Comparison of ENCODE assay signal across 8 cellular contexts in genomic region chr12:76879710-76880025, GRCh38. TPM values are rescaled to one million over a fixed set of nuclear protein-coding genes. Genes with fewer than 3 reads are reported as not detected.
DNase-seq lines count a peak whose midpoint lies in the region; ATAC-seq and TF ChIP-seq lines count a peak whose summit lies in the region.

No MANE protein-coding gene starts in this region.

- H3K4me3 ChIP-seq in AG04449 (ENCODE audit: low read depth, low read length): peak overlapping the region; percentile 80
- peak overlapping the region; percentile 69 to 73 for H3K4me3 ChIP-seq in cardiac fibroblast (replicated peaks in 1 of 2; ENCODE audit: low read depth in 2 of 2, low read length in 2 of 2)

- H3K27me3 Mint-ChIP-seq in mesothelial cell of epicardium (ENCODE audit: low read depth): no peaks in the 10 kb centered on the region

- ATAC-seq in HG03521 (IDR thresholded peaks at IDR 0.05; ENCODE audit: unreplicated experiment) (peak; percentile 14), GM21786 (IDR thresholded peaks at IDR 0.05; ENCODE audit: unreplicated experiment) (no peak)

- H3K27ac Mint-ChIP-seq in mesothelial cell of epicardium: peak overlapping the region; percentile 92

- no peak for TF ChIP-seq CTCF in AG04449 (IDR thresholded peaks at IDR 0.05; ENCODE audit: insufficient read depth, low read length, missing control alignments)
- TF ChIP-seq CTCF in cardiac fibroblast (IDR thresholded peaks at IDR 0.05; ENCODE audit: low read depth, low read length): no peak
- TF ChIP-seq CTCF in mesothelial cell of epicardium (IDR thresholded peaks at IDR 0.05; ENCODE audit: unreplicated experiment): peak; percentile 47

- peak overlapping the region; percentile 91 for H3K4me3 Mint-ChIP-seq in mesothelial cell of epicardium

- no peak for DNase-seq in AG04449 (ENCODE audit: low read depth, low spot score)
- DNase-seq in cardiac fibroblast (ENCODE audit: low read depth in 2 of 2): no peak
- DNase-seq in mesothelial cell of epicardium (ENCODE audit: low spot score in 2 of 2, unreplicated experiment in 2 of 2): peak in 1 of 2 experiments; percentile 49
- DNase-seq in AML-193 (lab: John Stamatoyannopoulos, UW): no peak
- DNase-seq in central memory CD4-positive, alpha-beta T cell: no peak
- no peak for DNase-seq in DMS79 (lab: John Stamatoyannopoulos, UW)

- H3K9me3 Mint-ChIP-seq in mesothelial cell of epicardium: no peaks in the 10 kb centered on the region

- POLR2A ChIA-PET in AG04449 (lab: Yijun Ruan, JAX): interaction anchor here (0.7 to 1.8 kb wide), 4 partner anchors 13 to 118 kb away, joined by 3 to 24 read pairs (median 10); no protein-coding TSS in a partner anchor

- H3K4me1 Mint-ChIP-seq in mesothelial cell of epicardium: peaks cover 53% of the 10 kb centered on the region

- no peaks in the 10 kb centered on the region for H3K36me3 Mint-ChIP-seq in mesothelial cell of epicardium

- CTCF ChIA-PET in AG04449 (lab: Yijun Ruan, JAX): interaction anchor here (1.2 to 4.1 kb wide), 5 partner anchors 11 to 131 kb away, joined by 3 to 11 read pairs (median 5); no protein-coding TSS in a partner anchor

RNA-seq across cellular contexts. Expression of gene CSRP2, which starts 0.8 kb away (rescaled TPM):
- 81.6 to 86.3 TPM (median 81.8 TPM) in 3 replicates for total RNA-seq in mesothelial cell of epicardium
